34 cellular contexts compared by ENCODE assay signal in the genomic region with DNA sequence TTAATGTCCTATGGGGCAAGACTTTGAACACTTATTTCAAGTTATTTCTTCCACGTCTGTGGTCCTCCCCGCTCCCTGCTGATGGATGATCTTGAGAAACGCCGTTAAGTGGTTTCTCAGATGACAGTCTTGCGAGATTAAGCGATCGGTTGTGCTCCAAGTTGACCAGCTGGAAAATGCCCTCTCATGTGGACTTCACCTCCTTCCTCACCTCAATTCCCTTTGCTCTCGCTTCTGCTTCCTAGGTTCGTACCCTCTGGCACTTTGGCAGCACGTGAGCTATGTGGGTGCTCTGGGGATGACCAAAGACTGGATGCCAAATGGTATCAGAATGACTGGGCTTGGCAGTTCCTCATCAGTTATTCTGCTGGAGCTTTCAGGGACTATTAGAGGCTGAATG.
"Had no signal": no experiment of that assay in that cellular context is flagged by ENCODE, and none has a peak within 500 bp of the region (broad histone marks: within the 10 kb centered on the region; RNA-seq: fewer than 3 reads in every experiment).

No MANE protein-coding gene starts in this region.

- DNase-seq: activated B cell treated with CpG ODN at 0.5 μM for 24 hours; activated CD4-positive, alpha-beta memory T cell treated with anti-CD3 and anti-CD28 coated beads, Interleukin-2, amount 10 ng/mL, durations not matched to agents 7 days and 5 days; activated CD4-positive, alpha-beta T cell treated with anti-CD3 and anti-CD28 coated beads for 1 hour; activated CD4-positive, alpha-beta T cell treated with anti-CD3 and anti-CD28 coated beads for 36 hours; activated CD4-positive, alpha-beta T cell treated with anti-CD3 and anti-CD28 coated beads for 48 hours; activated CD4-positive, alpha-beta T cell treated with anti-CD3 and anti-CD28 coated beads, Interleukin-2, amount 10 ng/mL, durations not matched to agents 7 days and 5 days; activated CD4-positive, alpha-beta T cell treated with anti-CD3 and anti-CD28 coated beads, Interleukin-2, amount 50 U/mL, for 48 hours; activated CD8-positive, alpha-beta memory T cell treated with anti-CD3 and anti-CD28 coated beads for 24 hours; activated CD8-positive, alpha-beta memory T cell treated with anti-CD3 and anti-CD28 coated beads, Interleukin-2, amount 10 ng/mL, durations not matched to agents 7 days and 5 days; activated CD8-positive, alpha-beta memory T cell treated with anti-CD3 and anti-CD28 coated beads, Interleukin-2, amount 50 U/mL, for 48 hours; activated CD8-positive, alpha-beta T cell treated with anti-CD3 and anti-CD28 coated beads, Interleukin-2, amount 10 ng/mL, durations not matched to agents 7 days and 5 days; activated effector memory CD4-positive, alpha-beta T cell treated with Interleukin-2 at 50 U/mL for 16 hours; activated gamma-delta T cell; activated naive CD4-positive, alpha-beta T cell treated with anti-CD3 and anti-CD28 coated beads, Interleukin-2, amount 10 ng/mL, durations not matched to agents 7 days and 5 days; activated naive CD4-positive, alpha-beta T cell treated with Interleukin-2 at 50 U/mL for 16 hours; activated naive CD8-positive, alpha-beta T cell treated with anti-CD3 and anti-CD28 coated beads, Interleukin-2, amount 10 ng/mL, durations not matched to agents 7 days and 5 days; activated T-cell treated with anti-CD3 and anti-CD28 coated beads, Interleukin-2, amount 50 U/mL, for 24 hours; activated T-cell treated with anti-CD3 and anti-CD28 coated beads, Interleukin-2, amount 50 U/mL, for 48 hours; amniotic stem cell; aorta; body of pancreas; brain microvascular endothelial cell; central memory CD4-positive, alpha-beta T cell; T-helper 1 cell; T-helper 2 cell; T-helper 9 cell had no signal

- H3K4me1 Mint-ChIP-seq: activated B cell treated with CpG ODN at 0.5 μM for 24 hours; activated CD4-positive, alpha-beta memory T cell treated with anti-CD3 and anti-CD28 coated beads, Interleukin-2, amount 10 ng/mL, durations not matched to agents 7 days and 5 days; activated CD4-positive, alpha-beta T cell treated with anti-CD3 and anti-CD28 coated beads for 36 hours; activated CD4-positive, alpha-beta T cell treated with anti-CD3 and anti-CD28 coated beads, Interleukin-2, amount 10 ng/mL, durations not matched to agents 7 days and 5 days; activated CD8-positive, alpha-beta memory T cell treated with anti-CD3 and anti-CD28 coated beads, Interleukin-2, amount 10 ng/mL, durations not matched to agents 7 days and 5 days; activated naive CD4-positive, alpha-beta T cell treated with anti-CD3 and anti-CD28 coated beads, Interleukin-2, amount 10 ng/mL, durations not matched to agents 7 days and 5 days; activated naive CD4-positive, alpha-beta T cell treated with anti-CD3 and anti-CD28 coated beads, Interleukin-2, amount 50 U/mL, for 24 hours; activated naive CD8-positive, alpha-beta T cell treated with anti-CD3 and anti-CD28 coated beads, Interleukin-2, amount 10 ng/mL, durations not matched to agents 7 days and 5 days had no signal

- H3K4me3 ChIP-seq: adrenal gland, body of pancreas, breast epithelium had no signal

- H3K27ac ChIP-seq: adrenal gland, body of pancreas, brain microvascular endothelial cell, breast epithelium, VCaP had no signal

- H3K27me3 Mint-ChIP-seq: activated B cell treated with CpG ODN at 0.5 μM for 24 hours; activated CD4-positive, alpha-beta memory T cell treated with anti-CD3 and anti-CD28 coated beads, Interleukin-2, amount 10 ng/mL, durations not matched to agents 7 days and 5 days; activated CD4-positive, alpha-beta T cell treated with anti-CD3 and anti-CD28 coated beads, Interleukin-2, amount 10 ng/mL, durations not matched to agents 7 days and 5 days; activated CD8-positive, alpha-beta memory T cell treated with anti-CD3 and anti-CD28 coated beads, Interleukin-2, amount 10 ng/mL, durations not matched to agents 7 days and 5 days; activated naive CD4-positive, alpha-beta T cell treated with anti-CD3 and anti-CD28 coated beads, Interleukin-2, amount 10 ng/mL, durations not matched to agents 7 days and 5 days; activated naive CD4-positive, alpha-beta T cell treated with anti-CD3 and anti-CD28 coated beads, Interleukin-2, amount 50 U/mL, for 24 hours; activated naive CD8-positive, alpha-beta T cell treated with anti-CD3 and anti-CD28 coated beads, Interleukin-2, amount 10 ng/mL, durations not matched to agents 7 days and 5 days; activated T-cell treated with anti-CD3 and anti-CD28 coated beads, Interleukin-2, amount 50 U/mL, for 24 hours had no signal

- H3K27ac Mint-ChIP-seq: activated B cell treated with CpG ODN at 0.5 μM for 24 hours; activated CD4-positive, alpha-beta memory T cell treated with anti-CD3 and anti-CD28 coated beads, Interleukin-2, amount 10 ng/mL, durations not matched to agents 7 days and 5 days; activated CD4-positive, alpha-beta T cell treated with anti-CD3 and anti-CD28 coated beads for 36 hours; activated CD4-positive, alpha-beta T cell treated with anti-CD3 and anti-CD28 coated beads, Interleukin-2, amount 10 ng/mL, durations not matched to agents 7 days and 5 days; activated CD8-positive, alpha-beta memory T cell treated with anti-CD3 and anti-CD28 coated beads, Interleukin-2, amount 10 ng/mL, durations not matched to agents 7 days and 5 days; activated CD8-positive, alpha-beta T cell treated with anti-CD3 and anti-CD28 coated beads, Interleukin-2, amount 10 ng/mL, durations not matched to agents 7 days and 5 days; activated naive CD4-positive, alpha-beta T cell treated with anti-CD3 and anti-CD28 coated beads, Interleukin-2, amount 10 ng/mL, durations not matched to agents 7 days and 5 days; activated naive CD4-positive, alpha-beta T cell treated with anti-CD3 and anti-CD28 coated beads, Interleukin-2, amount 50 U/mL, for 24 hours; activated naive CD8-positive, alpha-beta T cell; activated naive CD8-positive, alpha-beta T cell treated with anti-CD3 and anti-CD28 coated beads, Interleukin-2, amount 10 ng/mL, durations not matched to agents 7 days and 5 days; activated T-cell treated with anti-CD3 and anti-CD28 coated beads, Interleukin-2, amount 50 U/mL, for 24 hours; activated T-helper 2 cell treated with anti-CD3 and anti-CD28 coated beads, Interferon-gamma antibody, Interleukin-2, Interleukin-4, amounts not matched to agents 10 μg/mL and 5 μg/mL and 100 μg/mL, durations not matched to agents 14 hours and 24 hours and 36 hours; T-helper 1 cell treated with Interleukin-12 subunit alpha and Interleukin-12 subunit beta and Interleukin-4 antibody, amounts not matched to agents 30 μg/mL and 1 μg/mL, for 36 hours; T-helper 2 cell treated with Interferon-gamma antibody and Interleukin-4, amounts not matched to agents 5 μg/mL and 100 μg/mL, for 36 hours had no signal

- H3K36me3 ChIP-seq: adrenal gland, brain microvascular endothelial cell, breast epithelium had no signal

- H3K9me3 ChIP-seq: adrenal gland, body of pancreas, breast epithelium had no signal

- H3K27me3 ChIP-seq: adrenal gland, body of pancreas, brain microvascular endothelial cell, breast epithelium had no signal

- H3K9me3 Mint-ChIP-seq: activated B cell treated with CpG ODN at 0.5 μM for 24 hours; activated CD4-positive, alpha-beta memory T cell treated with anti-CD3 and anti-CD28 coated beads, Interleukin-2, amount 10 ng/mL, durations not matched to agents 7 days and 5 days; activated CD4-positive, alpha-beta T cell treated with anti-CD3 and anti-CD28 coated beads, Interleukin-2, amount 10 ng/mL, durations not matched to agents 7 days and 5 days; activated naive CD4-positive, alpha-beta T cell treated with anti-CD3 and anti-CD28 coated beads, Interleukin-2, amount 10 ng/mL, durations not matched to agents 7 days and 5 days; activated naive CD4-positive, alpha-beta T cell treated with anti-CD3 and anti-CD28 coated beads, Interleukin-2, amount 50 U/mL, for 24 hours; activated naive CD8-positive, alpha-beta T cell treated with anti-CD3 and anti-CD28 coated beads, Interleukin-2, amount 10 ng/mL, durations not matched to agents 7 days and 5 days; activated T-cell treated with anti-CD3 and anti-CD28 coated beads, Interleukin-2, amount 50 U/mL, for 24 hours; activated T-helper 2 cell treated with anti-CD3 and anti-CD28 coated beads, Interferon-gamma antibody, Interleukin-2, Interleukin-4, amounts not matched to agents 10 μg/mL and 5 μg/mL and 100 μg/mL, durations not matched to agents 14 hours and 24 hours and 36 hours; T-helper 1 cell treated with Interleukin-12 subunit alpha and Interleukin-12 subunit beta and Interleukin-4 antibody, amounts not matched to agents 30 μg/mL and 1 μg/mL, for 36 hours; T-helper 2 cell treated with Interferon-gamma antibody and Interleukin-4, amounts not matched to agents 5 μg/mL and 100 μg/mL, for 36 hours had no signal

- H3K36me3 Mint-ChIP-seq: activated CD8-positive, alpha-beta memory T cell treated with anti-CD3 and anti-CD28 coated beads, Interleukin-2, amount 10 ng/mL, durations not matched to agents 7 days and 5 days; activated naive CD4-positive, alpha-beta T cell treated with anti-CD3 and anti-CD28 coated beads, Interleukin-2, amount 10 ng/mL, durations not matched to agents 7 days and 5 days; activated naive CD4-positive, alpha-beta T cell treated with anti-CD3 and anti-CD28 coated beads, Interleukin-2, amount 50 U/mL, for 24 hours; activated naive CD8-positive, alpha-beta T cell; activated naive CD8-positive, alpha-beta T cell treated with anti-CD3 and anti-CD28 coated beads, Interleukin-2, amount 10 ng/mL, durations not matched to agents 7 days and 5 days had no signal

- H3K4me3 Mint-ChIP-seq: activated B cell treated with CpG ODN at 0.5 μM for 24 hours; activated CD4-positive, alpha-beta memory T cell treated with anti-CD3 and anti-CD28 coated beads, Interleukin-2, amount 10 ng/mL, durations not matched to agents 7 days and 5 days; activated CD4-positive, alpha-beta T cell treated with anti-CD3 and anti-CD28 coated beads for 36 hours; activated CD4-positive, alpha-beta T cell treated with anti-CD3 and anti-CD28 coated beads, Interleukin-2, amount 10 ng/mL, durations not matched to agents 7 days and 5 days; activated CD8-positive, alpha-beta memory T cell treated with anti-CD3 and anti-CD28 coated beads, Interleukin-2, amount 10 ng/mL, durations not matched to agents 7 days and 5 days; activated CD8-positive, alpha-beta T cell treated with anti-CD3 and anti-CD28 coated beads, Interleukin-2, amount 10 ng/mL, durations not matched to agents 7 days and 5 days; activated naive CD4-positive, alpha-beta T cell treated with anti-CD3 and anti-CD28 coated beads, Interleukin-2, amount 10 ng/mL, durations not matched to agents 7 days and 5 days; activated naive CD4-positive, alpha-beta T cell treated with anti-CD3 and anti-CD28 coated beads, Interleukin-2, amount 50 U/mL, for 24 hours; activated naive CD8-positive, alpha-beta T cell; activated naive CD8-positive, alpha-beta T cell treated with anti-CD3 and anti-CD28 coated beads, Interleukin-2, amount 10 ng/mL, durations not matched to agents 7 days and 5 days; activated T-cell treated with anti-CD3 and anti-CD28 coated beads, Interleukin-2, amount 50 U/mL, for 24 hours; T-helper 1 cell treated with Interleukin-12 subunit alpha and Interleukin-12 subunit beta and Interleukin-4 antibody, amounts not matched to agents 30 μg/mL and 1 μg/mL, for 36 hours; T-helper 2 cell treated with Interferon-gamma antibody and Interleukin-4, amounts not matched to agents 5 μg/mL and 100 μg/mL, for 36 hours had no signal

- H3K4me1 ChIP-seq: adrenal gland, body of pancreas, breast epithelium had no signal
